In genomic region chr11:76649964-76650363, GRCh38 we compare ENCODE assay signal across 21 cellular contexts. TPM values are rescaled to one million over a fixed set of nuclear protein-coding genes. Genes with fewer than 3 reads are reported as not detected.
DNase-seq lines count a peak whose midpoint lies in the region; ATAC-seq and TF ChIP-seq lines count a peak whose summit lies in the region.
"Had no signal": no experiment of that assay in that cellular context is flagged by ENCODE, and none has a peak within 500 bp of the region (broad histone marks: within the 10 kb centered on the region; RNA-seq: fewer than 3 reads in every experiment).

No MANE protein-coding gene starts in this region.

- WGBS in sigmoid colon, 2 donors = 81 to 87% methylated on average over 2 of the region's 2 CpGs

- H3K36me3 ChIP-seq in left ventricle myocardium inferior (no peaks in the 10 kb centered on the region), sigmoid colon (no peaks in the 10 kb centered on the region)
- H3K36me3 ChIP-seq: BE2C, Peyer's patch had no signal

- peaks cover 16% of the 10 kb centered on the region for H3K9me3 ChIP-seq in left ventricle myocardium inferior (replicated peaks)
- H3K9me3 ChIP-seq in sigmoid colon = no peaks in the 10 kb centered on the region
- H3K9me3 ChIP-seq: Caco-2, Peyer's patch had no signal

- H3K27me3 ChIP-seq in left ventricle myocardium inferior (ENCODE audit: low read depth) (no peaks in the 10 kb centered on the region), sigmoid colon (no peaks in the 10 kb centered on the region)
- H3K27me3 ChIP-seq: BE2C, Peyer's patch had no signal

- TF ChIP-seq POLR2A in sigmoid colon (IDR thresholded peaks at IDR 0.05) = no peak

- TF ChIP-seq CTCF in left ventricle myocardium inferior (IDR thresholded peaks at IDR 0.05; ENCODE audit: borderline replicate concordance) (no peak), sigmoid colon (IDR thresholded peaks at IDR 0.05) (no peak), nephron progenitor cell (IDR thresholded peaks at IDR 0.05) (no peak)

- peak; percentile 21 for DNase-seq in activated CD8-positive, alpha-beta memory T cell treated with anti-CD3 and anti-CD28 coated beads for 24 hours
- DNase-seq in activated CD8-positive, alpha-beta memory T cell treated with anti-CD3 and anti-CD28 coated beads, Interleukin-2, amount 50 U/mL, for 4 hours = no peak
- DNase-seq in HT-29 (ENCODE audit: low spot score) (peak; percentile 75), left ventricle myocardium inferior (no peak), sigmoid colon (peak; percentile 9), Ammon's horn (ENCODE audit: low spot score) (no peak), nephron progenitor cell (no peak)
- no peak for DNase-seq in stimulated activated naive B cell treated with anti-CD40 and anti-IgM and Interleukin-4, amounts not matched to agents 10 μg/mL and 1 μg/mL and 100 μg/mL, for 72 hours
- DNase-seq: BE2C; Caco-2; CD4-positive, alpha-beta T cell; GF-D8; GM23248; HCEC 1CT; KG1; NCI-H1105 treated with DMSO at 0.1 percent for 48 hours; NCI-H1694; NCI-H2081 treated with DMSO at 0.1 percent for 48 hours had no signal

- H3K27me3 Mint-ChIP-seq in stimulated activated naive B cell treated with anti-CD40 and anti-IgM and Interleukin-4, amounts not matched to agents 10 μg/mL and 1 μg/mL and 100 μg/mL, for 72 hours = no peaks in the 10 kb centered on the region
- H3K27me3 Mint-ChIP-seq in nephron progenitor cell (ENCODE audit: low read depth, poor library complexity) = peaks cover 10% of the 10 kb centered on the region

- H3K27ac Mint-ChIP-seq in stimulated activated naive B cell treated with anti-CD40 and anti-IgM and Interleukin-4, amounts not matched to agents 10 μg/mL and 1 μg/mL and 100 μg/mL, for 72 hours = no peak overlapping the region
- no peak overlapping the region for H3K27ac Mint-ChIP-seq in nephron progenitor cell
- H3K27ac Mint-ChIP-seq: CD4-positive, alpha-beta T cell had no signal

- H3K4me3 ChIP-seq in left ventricle myocardium inferior (no peak overlapping the region), sigmoid colon (no peak overlapping the region)
- H3K4me3 ChIP-seq: GM12878, GM23248, Peyer's patch had no signal

- peaks cover 14 to 25% of the 10 kb centered on the region in 2 donors for H3K36me3 Mint-ChIP-seq in stimulated activated naive B cell treated with anti-CD40 and anti-IgM and Interleukin-4, amounts not matched to agents 10 μg/mL and 1 μg/mL and 100 μg/mL, for 72 hours
- H3K36me3 Mint-ChIP-seq in nephron progenitor cell (ENCODE audit: low read depth) = no peaks in the 10 kb centered on the region

- intact Hi-C loops in left ventricle myocardium inferior (cut with micrococcal nuclease) = no loop called here
- intact Hi-C loops in sigmoid colon (cut with DNase I) = loop anchor here (5.0 kb wide), 1 partner anchor 43 kb away; no protein-coding TSS in a partner anchor

- no peak for ATAC-seq in stimulated activated naive B cell treated with anti-CD40 and anti-IgM and Interleukin-4, amounts not matched to agents 10 μg/mL and 1 μg/mL and 100 μg/mL, for 72 hours (replicated peaks)
- ATAC-seq: GM12878 had no signal

- H3K4me1 Mint-ChIP-seq in stimulated activated naive B cell treated with anti-CD40 and anti-IgM and Interleukin-4, amounts not matched to agents 10 μg/mL and 1 μg/mL and 100 μg/mL, for 72 hours = peaks cover 11 to 22% of the 10 kb centered on the region in 2 donors
- H3K4me1 Mint-ChIP-seq in nephron progenitor cell = peaks cover 24% of the 10 kb centered on the region

- peaks cover 6 to 12% of the 10 kb centered on the region in 2 donors for H3K9me3 Mint-ChIP-seq in stimulated activated naive B cell treated with anti-CD40 and anti-IgM and Interleukin-4, amounts not matched to agents 10 μg/mL and 1 μg/mL and 100 μg/mL, for 72 hours
- H3K9me3 Mint-ChIP-seq in nephron progenitor cell = peaks cover 38% of the 10 kb centered on the region
- H3K9me3 Mint-ChIP-seq: CD4-positive, alpha-beta T cell had no signal

- no peak overlapping the region for H3K4me3 Mint-ChIP-seq in stimulated activated naive B cell treated with anti-CD40 and anti-IgM and Interleukin-4, amounts not matched to agents 10 μg/mL and 1 μg/mL and 100 μg/mL, for 72 hours
- H3K4me3 Mint-ChIP-seq in nephron progenitor cell = no peak overlapping the region
- H3K4me3 Mint-ChIP-seq: CD4-positive, alpha-beta T cell had no signal

- H3K27ac ChIP-seq in left ventricle myocardium inferior (replicated peaks) = peak overlapping the region; percentile 80
- H3K27ac ChIP-seq in sigmoid colon = no peak overlapping the region
- H3K27ac ChIP-seq: 22Rv1, GM23248, Peyer's patch had no signal

- TF ChIP-seq EP300 in sigmoid colon (IDR thresholded peaks at IDR 0.05) = no peak

- H3K4me1 ChIP-seq in left ventricle myocardium inferior = peaks cover 45% of the 10 kb centered on the region
- peaks cover 0 to 24% (median 20%) of the 10 kb centered on the region in 4 donors for H3K4me1 ChIP-seq in sigmoid colon
- H3K4me1 ChIP-seq: BE2C, Caco-2 had no signal

RNA-seq across cellular contexts. Expression of gene LRRC32, which starts 20.6 kb away (rescaled TPM):
- total RNA-seq in HT-29 (2014; rRNA removed; shearing (Covaris generic)) = 0.10 TPM in 1 of 2 replicates, not detected in the other
- total RNA-seq in left ventricle myocardium inferior = 35.1 TPM
- total RNA-seq in sigmoid colon = 10 to 100 TPM in 3 of 4 donors, 1 to 10 TPM in 1; 6.4 to 30.7 (median 16.2) TPM
- polyA plus RNA-seq in sigmoid colon = 10 to 100 TPM in 1 of 3 donors, 1 to 10 TPM in 1, under 1 TPM in 1; 0.69 to 18.3 (median 1.8) TPM

Comparison
In these comparisons a context has a peak if more than half of its experiments do, and no peak if none do; other contexts are left out.
1. DNase-seq: peak in activated CD8-positive, alpha-beta memory T cell treated with anti-CD3 and anti-CD28 coated beads for 24 hours (single experiment), HT-29 (single experiment) and sigmoid colon (single experiment); none in activated CD8-positive, alpha-beta memory T cell treated with anti-CD3 and anti-CD28 coated beads, Interleukin-2, amount 50 U/mL, for 4 hours (single experiment), left ventricle myocardium inferior (single experiment), stimulated activated naive B cell treated with anti-CD40 and anti-IgM and Interleukin-4, amounts not matched to agents 10 μg/mL and 1 μg/mL and 100 μg/mL, for 72 hours (single experiment), Ammon's horn (single experiment) and nephron progenitor cell (single experiment).